1 cellular context compared by ENCODE assay signal in the genomic region with DNA sequence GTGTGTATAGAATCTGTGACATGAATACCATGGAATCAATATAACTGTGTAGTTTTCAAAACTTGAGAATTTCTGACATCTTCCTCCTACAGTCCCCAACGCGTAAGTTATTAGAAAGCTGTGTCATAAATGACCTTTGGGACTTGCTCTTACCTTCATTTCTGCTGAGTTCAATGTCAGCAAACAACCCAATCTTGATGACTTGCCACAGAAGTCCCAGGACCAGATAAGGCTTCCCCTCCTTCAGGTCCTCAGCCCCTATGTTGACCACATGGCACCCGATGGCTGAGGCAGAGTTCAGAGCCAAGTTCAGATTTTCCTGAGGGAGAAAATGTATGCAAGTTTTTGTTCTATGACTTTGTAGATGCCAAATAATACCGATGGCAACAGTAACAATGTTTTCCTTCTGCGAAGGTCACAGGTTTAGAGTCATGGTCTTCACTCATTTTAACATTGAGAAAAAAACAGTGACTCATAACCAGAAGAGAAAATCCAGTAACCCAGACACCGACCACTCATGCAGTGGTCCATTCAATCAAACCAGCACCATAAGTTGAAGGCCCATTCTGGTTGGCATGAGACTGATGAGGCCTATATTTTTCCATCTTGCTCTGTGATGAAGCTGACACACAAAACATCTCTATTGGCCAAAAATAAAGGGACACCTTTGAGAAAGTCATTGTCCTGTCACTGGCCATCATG.
TF ChIP-seq lines count a peak whose summit lies in the region.

No MANE protein-coding gene starts in this region.

TF ChIP-seq in HepG2, 621 proteins besides CTCF, POLR2A, EP300 and RAD21 (continued from another document):
- TF ChIP-seq, protein P1, sequence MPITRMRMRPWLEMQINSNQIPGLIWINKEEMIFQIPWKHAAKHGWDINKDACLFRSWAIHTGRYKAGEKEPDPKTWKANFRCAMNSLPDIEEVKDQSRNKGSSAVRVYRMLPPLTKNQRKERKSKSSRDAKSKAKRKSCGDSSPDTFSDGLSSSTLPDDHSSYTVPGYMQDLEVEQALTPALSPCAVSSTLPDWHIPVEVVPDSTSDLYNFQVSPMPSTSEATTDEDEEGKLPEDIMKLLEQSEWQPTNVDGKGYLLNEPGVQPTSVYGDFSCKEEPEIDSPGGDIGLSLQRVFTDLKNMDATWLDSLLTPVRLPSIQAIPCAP (CRISPR knock-in tag; IDR thresholded peaks at IDR 0.05; ENCODE audit: low read depth), result no peak
- TF ChIP-seq GZF1 (CRISPR knock-in tag; IDR thresholded peaks at IDR 0.05), result no peak
- no peak for TF ChIP-seq ZNF230 (CRISPR knock-in tag; IDR thresholded peaks at IDR 0.05)
- peak; percentile 90 for TF ChIP-seq RARA (CRISPR knock-in tag; IDR thresholded peaks at IDR 0.05)
- peak; percentile 74 for TF ChIP-seq SKI (IDR thresholded peaks at IDR 0.05; ENCODE audit: partially characterized antibody)
- no peak for TF ChIP-seq ZFP41 (CRISPR knock-in tag; IDR thresholded peaks at IDR 0.05; ENCODE audit: borderline replicate concordance)
- TF ChIP-seq FOXA3 (CRISPR knock-in tag; IDR thresholded peaks at IDR 0.05), result peak; percentile 29; the same call in 1 of the 2 replicates
- TF ChIP-seq GTF2F1 (IDR thresholded peaks at IDR 0.05; ENCODE audit: low read length), result no peak
- TF ChIP-seq CEBPB (IDR thresholded peaks at IDR 0.05; ENCODE audit: borderline replicate concordance, low read depth, low read length), result no peak
- TF ChIP-seq SOX13 (IDR thresholded peaks at IDR 0.05), result no peak
- TF ChIP-seq SOX13 (CRISPR knock-in tag; conservative IDR thresholded peaks at IDR 0.05 in 1 of 2, IDR thresholded peaks at IDR 0.05 in 1 of 2), result peak in 1 of 2 experiments; percentile 49; a peak in 1 of 4 replicates
- TF ChIP-seq BHLHE40 (IDR thresholded peaks at IDR 0.05; ENCODE audit: low read length), result no peak
- no peak for TF ChIP-seq YEATS4 (CRISPR knock-in tag; IDR thresholded peaks at IDR 0.05; ENCODE audit: borderline replicate concordance)
- no peak for TF ChIP-seq BCLAF1 (IDR thresholded peaks at IDR 0.05)
- peak; percentile 46; the same call in 1 of the 2 replicates for TF ChIP-seq NR2F6 (IDR thresholded peaks at IDR 0.05)
- no peak for TF ChIP-seq NR2F6 (CRISPR knock-in tag; IDR thresholded peaks at IDR 0.05)
- TF ChIP-seq SAP130 (CRISPR knock-in tag; IDR thresholded peaks at IDR 0.05; ENCODE audit: low read depth), result no peak
- peak; percentile 76 for TF ChIP-seq HNF4A (CRISPR knock-in tag; IDR thresholded peaks at IDR 0.05)
- TF ChIP-seq CREM (IDR thresholded peaks at IDR 0.05), result peak; percentile 31; the same call in 1 of the 2 replicates
- TF ChIP-seq CREM (CRISPR knock-in tag; IDR thresholded peaks at IDR 0.05), result no peak
- no peak for TF ChIP-seq ZBTB39 (CRISPR knock-in tag; IDR thresholded peaks at IDR 0.05)
- TF ChIP-seq ZNF878 (CRISPR knock-in tag; IDR thresholded peaks at IDR 0.05), result no peak
- no peak for TF ChIP-seq GATA4 (IDR thresholded peaks at IDR 0.05; ENCODE audit: borderline replicate concordance, low read depth)
- no peak for TF ChIP-seq SIN3B (IDR thresholded peaks at IDR 0.05; ENCODE audit: low read length)
- no peak for TF ChIP-seq NR2C2 (CRISPR knock-in tag; IDR thresholded peaks at IDR 0.05; ENCODE audit: borderline replicate concordance)
- no peak for TF ChIP-seq MAFK (conservative IDR thresholded peaks at IDR 0.05 in 1 of 2, IDR thresholded peaks at IDR 0.05 in 1 of 2; ENCODE audit: low read length in 2 of 2)
- TF ChIP-seq ZNF44 (CRISPR knock-in tag; IDR thresholded peaks at IDR 0.05), result no peak
- no peak for TF ChIP-seq ZNF775 (CRISPR knock-in tag; IDR thresholded peaks at IDR 0.05; ENCODE audit: borderline replicate concordance)
- no peak for TF ChIP-seq TBX2 (CRISPR knock-in tag; IDR thresholded peaks at IDR 0.05; ENCODE audit: borderline replicate concordance)
- TF ChIP-seq ZNF205 (CRISPR knock-in tag; IDR thresholded peaks at IDR 0.05), result no peak
- TF ChIP-seq, protein P2, sequence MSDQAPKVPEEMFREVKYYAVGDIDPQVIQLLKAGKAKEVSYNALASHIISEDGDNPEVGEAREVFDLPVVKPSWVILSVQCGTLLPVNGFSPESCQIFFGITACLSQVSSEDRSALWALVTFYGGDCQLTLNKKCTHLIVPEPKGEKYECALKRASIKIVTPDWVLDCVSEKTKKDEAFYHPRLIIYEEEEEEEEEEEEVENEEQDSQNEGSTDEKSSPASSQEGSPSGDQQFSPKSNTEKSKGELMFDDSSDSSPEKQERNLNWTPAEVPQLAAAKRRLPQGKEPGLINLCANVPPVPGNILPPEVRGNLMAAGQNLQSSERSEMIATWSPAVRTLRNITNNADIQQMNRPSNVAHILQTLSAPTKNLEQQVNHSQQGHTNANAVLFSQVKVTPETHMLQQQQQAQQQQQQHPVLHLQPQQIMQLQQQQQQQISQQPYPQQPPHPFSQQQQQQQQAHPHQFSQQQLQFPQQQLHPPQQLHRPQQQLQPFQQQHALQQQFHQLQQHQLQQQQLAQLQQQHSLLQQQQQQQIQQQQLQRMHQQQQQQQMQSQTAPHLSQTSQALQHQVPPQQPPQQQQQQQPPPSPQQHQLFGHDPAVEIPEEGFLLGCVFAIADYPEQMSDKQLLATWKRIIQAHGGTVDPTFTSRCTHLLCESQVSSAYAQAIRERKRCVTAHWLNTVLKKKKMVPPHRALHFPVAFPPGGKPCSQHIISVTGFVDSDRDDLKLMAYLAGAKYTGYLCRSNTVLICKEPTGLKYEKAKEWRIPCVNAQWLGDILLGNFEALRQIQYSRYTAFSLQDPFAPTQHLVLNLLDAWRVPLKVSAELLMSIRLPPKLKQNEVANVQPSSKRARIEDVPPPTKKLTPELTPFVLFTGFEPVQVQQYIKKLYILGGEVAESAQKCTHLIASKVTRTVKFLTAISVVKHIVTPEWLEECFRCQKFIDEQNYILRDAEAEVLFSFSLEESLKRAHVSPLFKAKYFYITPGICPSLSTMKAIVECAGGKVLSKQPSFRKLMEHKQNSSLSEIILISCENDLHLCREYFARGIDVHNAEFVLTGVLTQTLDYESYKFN (CRISPR knock-in tag; conservative IDR thresholded peaks at IDR 0.05), result no peak
- TF ChIP-seq HDAC2 (CRISPR knock-in tag; IDR thresholded peaks at IDR 0.05), result no peak
- TF ChIP-seq GATAD2A (CRISPR knock-in tag; IDR thresholded peaks at IDR 0.05), result peak; percentile 33; the same call in 1 of the 2 replicates
- TF ChIP-seq ARID3A (IDR thresholded peaks at IDR 0.05; ENCODE audit: low read depth, low read length), result no peak
- no peak for TF ChIP-seq FOXA1 (IDR thresholded peaks at IDR 0.05)
- peak; percentile 33; the same call in 1 of the 2 replicates for TF ChIP-seq FOXA1 (CRISPR knock-in tag; IDR thresholded peaks at IDR 0.05)
- TF ChIP-seq ZZZ3 (CRISPR knock-in tag; IDR thresholded peaks at IDR 0.05; ENCODE audit: borderline replicate concordance), result no peak
- no peak for TF ChIP-seq BRF2 (CRISPR knock-in tag; IDR thresholded peaks at IDR 0.05)
- TF ChIP-seq MBD4 (IDR thresholded peaks at IDR 0.05; ENCODE audit: borderline replicate concordance, low read length), result no peak
- no peak for TF ChIP-seq ZNF331 (CRISPR knock-in tag; IDR thresholded peaks at IDR 0.05)
